In the genomic region with DNA sequence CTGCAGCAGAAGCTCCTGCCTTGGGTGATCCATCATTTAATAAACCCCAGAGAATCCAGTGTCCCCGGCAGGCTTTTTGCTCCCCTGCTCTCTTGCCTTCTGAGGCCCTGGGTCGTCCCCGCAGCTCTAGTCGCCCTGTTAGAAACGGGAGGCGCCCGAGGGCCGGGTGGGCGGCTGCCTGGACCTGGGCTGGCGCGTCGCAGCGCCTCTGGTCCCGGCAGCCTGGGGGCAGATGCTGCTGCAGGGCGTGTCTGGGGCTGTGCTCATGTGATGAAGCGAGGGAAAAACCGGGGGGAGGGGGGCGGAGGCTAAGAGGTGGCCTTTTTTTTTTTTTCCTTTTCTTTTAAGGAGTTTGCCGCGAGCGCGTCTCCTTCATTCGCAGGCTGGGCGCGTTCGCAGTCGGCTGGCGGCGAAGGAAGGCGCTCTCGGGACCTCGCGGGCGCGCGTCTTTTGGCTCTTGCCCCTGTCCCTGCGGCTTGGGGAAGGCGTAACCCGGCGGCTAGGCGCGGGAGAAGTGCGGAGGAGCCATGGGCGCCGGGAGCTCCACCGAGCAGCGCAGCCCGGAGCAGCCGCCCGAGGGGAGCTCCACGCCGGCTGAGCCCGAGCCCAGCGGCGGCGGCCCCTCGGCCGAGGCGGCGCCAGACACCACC, we compare ENCODE assay signal across 8 cellular contexts.
DNase-seq lines count a peak whose midpoint lies in the region; ATAC-seq and TF ChIP-seq lines count a peak whose summit lies in the region.

No MANE protein-coding gene starts in this region.

- H3K27ac ChIP-seq in KMS-11 = no peak overlapping the region

- H3K4me3 ChIP-seq in KMS-11 (IDR thresholded peaks at IDR 0.05; ENCODE audit: insufficient read depth, low read depth, low read length) = no peak overlapping the region

- H3K9ac ChIP-seq in KMS-11 = no peak overlapping the region

- no peaks in the 10 kb centered on the region for H3K4me1 ChIP-seq in KMS-11 (ENCODE audit: low read depth, poor library complexity, severe bottlenecking)

- no peaks in the 10 kb centered on the region for H3K36me3 ChIP-seq in KMS-11 (ENCODE audit: insufficient read depth)

- H4K20me1 ChIP-seq in KMS-11 (ENCODE audit: insufficient read depth) = no peaks in the 10 kb centered on the region

- peak overlapping the region; percentile 57 for H2AFZ ChIP-seq in KMS-11 (ENCODE audit: low read depth)

- H3K4me2 ChIP-seq in KMS-11 = 0 out of 2 replicates have a peak overlapping the region, but pooled peaks have one; percentile 6

- H3K79me2 ChIP-seq in KMS-11 (ENCODE audit: insufficient read depth, low read depth) = no peaks in the 10 kb centered on the region

- DNase-seq in EH (ENCODE audit: low read depth) (peak; percentile 88), erythroblast (lab: John Stamatoyannopoulos, UW) (peak; percentile 60 to 66), midbrain (lab: John Stamatoyannopoulos, UW) (peak; percentile 54)
- DNase-seq in activated CD4-positive, alpha-beta T cell treated with anti-CD3 and anti-CD28 coated beads, Interleukin-2, amount 50 U/mL, for 1 hour = peak; percentile 1
- DNase-seq in stimulated activated naive CD8-positive, alpha-beta T cell treated with anti-CD3 and anti-CD28 coated beads, Interleukin-15, Interleukin-2, amounts not matched to agents 100 U/mL and 50 U/mL, for 24 hours = peak; percentile 59

- TF ChIP-seq CTCF in KMS-11 (conservative IDR thresholded peaks at IDR 0.05; ENCODE audit: low read depth, low read length) = no peak

- peak; percentile 74 for ATAC-seq in stimulated activated naive CD8-positive, alpha-beta T cell treated with anti-CD3 and anti-CD28 coated beads, Interleukin-15, Interleukin-2, amounts not matched to agents 100 U/mL and 50 U/mL, for 24 hours
- ATAC-seq in HG03280 (IDR thresholded peaks at IDR 0.05; ENCODE audit: unreplicated experiment) = no peak
- ATAC-seq in HG02885 (IDR thresholded peaks at IDR 0.05; ENCODE audit: poor library complexity, unreplicated experiment) = no peak

- TF ChIP-seq POLR2A in erythroblast (IDR thresholded peaks at IDR 0.05; ENCODE audit: low read length) = peak; percentile 14

- no peaks in the 10 kb centered on the region for H3K27me3 ChIP-seq in KMS-11 (ENCODE audit: insufficient read depth, low read depth)

Comparison
In these comparisons a context has a peak if more than half of its experiments do, and no peak if none do; other contexts are left out.
1. DNase-seq: peak in every context shown above with its lines; median percentile 88 in EH; 63 in erythroblast; 59 in stimulated activated naive CD8-positive, alpha-beta T cell treated with anti-CD3 and anti-CD28 coated beads, Interleukin-15, Interleukin-2, amounts not matched to agents 100 U/mL and 50 U/mL, for 24 hours; 54 in midbrain; 1 in activated CD4-positive, alpha-beta T cell treated with anti-CD3 and anti-CD28 coated beads, Interleukin-2, amount 50 U/mL, for 1 hour.